18 cellular contexts compared by ENCODE assay signal in genomic region chr3:10768995-10769394, GRCh38. TPM values are rescaled to one million over a fixed set of nuclear protein-coding genes. Genes with fewer than 3 reads are reported as not detected.
DNase-seq lines count a peak whose midpoint lies in the region; ATAC-seq and TF ChIP-seq lines count a peak whose summit lies in the region.
"Had no signal": no experiment of that assay in that cellular context is flagged by ENCODE, and none has a peak within 500 bp of the region (broad histone marks: within the 10 kb centered on the region; RNA-seq: fewer than 3 reads in every experiment).

No MANE protein-coding gene starts in this region.

- H3K4me1 Mint-ChIP-seq in H9 (peaks cover under 1 to 4% of the 10 kb centered on the region in 2 experiments; a peak in 3 of 4 replicates), osteocyte (ENCODE audit: unreplicated experiment) (no peaks in the 10 kb centered on the region)
- H3K4me1 Mint-ChIP-seq in CD8-positive, alpha-beta memory T cell = no peaks in the 10 kb centered on the region
- H3K4me1 Mint-ChIP-seq: IgD-negative memory B cell had no signal

- H3K27ac Mint-ChIP-seq in H9 = no peak overlapping the region
- H3K27ac Mint-ChIP-seq in osteocyte (ENCODE audit: unreplicated experiment) = no peak overlapping the region
- no peak overlapping the region for H3K27ac Mint-ChIP-seq in CD8-positive, alpha-beta memory T cell
- H3K27ac Mint-ChIP-seq: CD4-positive, alpha-beta T cell; GM23338; HFFc6; IgD-negative memory B cell had no signal

- H2BK120ac ChIP-seq in H9 (ENCODE audit: low read depth, low read length, poor library complexity, severe bottlenecking) = no peak overlapping the region

- POLR2A ChIA-PET in CD8-positive, alpha-beta memory T cell (lab: Charles Lee) = no interaction called here

- no peaks in the 10 kb centered on the region for H3K79me2 ChIP-seq in H9 (ENCODE audit: insufficient read depth, low read length)

- no peak overlapping the region for H3K56ac ChIP-seq in H9 (ENCODE audit: insufficient read length, low read depth, low read length)

- DNase-seq in H9 (peak; percentile 12), ecto neural progenitor cell (ENCODE audit: low spot score) (peak; percentile 15), osteocyte (ENCODE audit: extremely low spot score, unreplicated experiment) (peak; percentile 54)
- DNase-seq in CD8-positive, alpha-beta memory T cell = no peak
- no peak for DNase-seq in activated CD4-positive, CD25-positive, alpha-beta regulatory T cell treated with anti-CD3 and anti-CD28 coated beads, Interleukin-2, amount 50 U/mL, for 72 hours
- DNase-seq: ACHN; BE2C; Calu3; CD4-positive, alpha-beta T cell; DMS79 treated with DMSO at 0.1 percent for 48 hours; GF-D8; HFFc6 had no signal

- H3K14ac ChIP-seq in H9 (ENCODE audit: insufficient read depth, low read length) = no peak overlapping the region

- no peak for TF ChIP-seq CTCF in H9 (conservative IDR thresholded peaks at IDR 0.05)
- TF ChIP-seq CTCF in osteocyte (IDR thresholded peaks at IDR 0.05) = no peak

- H3K36me3 ChIP-seq in CD8-positive, alpha-beta memory T cell (ENCODE audit: insufficient read depth, low read length) = no peaks in the 10 kb centered on the region
- H3K36me3 ChIP-seq: BE2C had no signal

- H3K27me3 Mint-ChIP-seq in H9 (ENCODE audit: low read depth) (peaks cover 27% of the 10 kb centered on the region), osteocyte (ENCODE audit: unreplicated experiment) (peaks cover 25% of the 10 kb centered on the region)
- H3K27me3 Mint-ChIP-seq in CD8-positive, alpha-beta memory T cell = peaks cover 10 to 51% of the 10 kb centered on the region in 2 donors

- H3T11ph ChIP-seq in H9 (ENCODE audit: low read length) = no peak overlapping the region

- H3K4me1 ChIP-seq in H9 (ENCODE audit: insufficient read depth, low read length) = no peaks in the 10 kb centered on the region
- H3K4me1 ChIP-seq in CD8-positive, alpha-beta memory T cell (ENCODE audit: insufficient read depth, low read length) = no peaks in the 10 kb centered on the region
- H3K4me1 ChIP-seq: BE2C had no signal

- no peak overlapping the region for H3K9ac ChIP-seq in H9 (ENCODE audit: extremely low read depth, insufficient read length, low read length)

- H3K9me3 ChIP-seq in H9 (ENCODE audit: control insufficient read depth, low read depth, low read length) = no peaks in the 10 kb centered on the region
- H3K9me3 ChIP-seq in CD8-positive, alpha-beta memory T cell (ENCODE audit: low read length) = no peaks in the 10 kb centered on the region
- H3K9me3 ChIP-seq: BE2C had no signal

- no peak overlapping the region for H3K4ac ChIP-seq in H9 (ENCODE audit: low read depth, low read length)

- H2BK20ac ChIP-seq in H9 (ENCODE audit: low read depth, low read length, poor library complexity, severe bottlenecking) = no peak overlapping the region

- H3K23me2 ChIP-seq in H9 (ENCODE audit: insufficient read length, low read depth, low read length, poor library complexity, severe bottlenecking) = no peaks in the 10 kb centered on the region

- no peaks in the 10 kb centered on the region for H3K79me1 ChIP-seq in H9 (ENCODE audit: insufficient read depth, low read depth, low read length, poor library complexity, severe bottlenecking)

- no peak overlapping the region for H4K91ac ChIP-seq in H9 (ENCODE audit: insufficient read length, low read depth, low read length)

- no peak overlapping the region for H3K23ac ChIP-seq in H9 (ENCODE audit: insufficient read length, low read depth, low read length)

- H3K18ac ChIP-seq in H9 (ENCODE audit: insufficient read length, low read depth, low read length) = no peak overlapping the region

- no peak overlapping the region for H2AK5ac ChIP-seq in H9 (ENCODE audit: insufficient read length, low read length)

- H3K36me3 Mint-ChIP-seq in H9 (ENCODE audit: insufficient read depth in 1 of 3, low read depth in 3 of 3) (no peaks in the 10 kb centered on the region), osteocyte (ENCODE audit: unreplicated experiment) (no peaks in the 10 kb centered on the region)
- H3K36me3 Mint-ChIP-seq in CD8-positive, alpha-beta memory T cell = no peaks in the 10 kb centered on the region
- H3K36me3 Mint-ChIP-seq: IgD-negative memory B cell had no signal

- H2BK12ac ChIP-seq in H9 (ENCODE audit: insufficient read length, low read depth, low read length) = no peak overlapping the region

- no peaks in the 10 kb centered on the region; the same call in 1 of the 2 replicates for H3K27me3 ChIP-seq in H9 (ENCODE audit: insufficient read depth, low read length)
- H3K27me3 ChIP-seq in CD8-positive, alpha-beta memory T cell (ENCODE audit: insufficient read depth, low read length, poor library complexity, severe bottlenecking) = no peaks in the 10 kb centered on the region
- H3K27me3 ChIP-seq: BE2C had no signal

- no peak for ATAC-seq in HG03280 (IDR thresholded peaks at IDR 0.05; ENCODE audit: unreplicated experiment)
- ATAC-seq: GM23338, HCT116, HepG2 had no signal

- H3K27ac ChIP-seq in H9 (ENCODE audit: insufficient read length, low read depth, low read length) = no peak overlapping the region
- no peak overlapping the region for H3K27ac ChIP-seq in CD8-positive, alpha-beta memory T cell (ENCODE audit: low read depth, low read length)
- H3K27ac ChIP-seq: C4-2B had no signal

- no peak overlapping the region for H3K4me2 ChIP-seq in H9 (ENCODE audit: insufficient read depth, insufficient read length, low read length)
- H3K4me2 ChIP-seq: GM23338 had no signal

- no peak overlapping the region for H4K5ac ChIP-seq in H9 (ENCODE audit: insufficient read length, low read depth, low read length)

- H3K9me3 Mint-ChIP-seq in H9 (no peaks in the 10 kb centered on the region), osteocyte (ENCODE audit: unreplicated experiment) (no peaks in the 10 kb centered on the region)
- H3K9me3 Mint-ChIP-seq in CD8-positive, alpha-beta memory T cell = peaks cover 0 to 4% (median 0%) of the 10 kb centered on the region in 5 donors
- H3K9me3 Mint-ChIP-seq: CD4-positive, alpha-beta T cell; GM23338; HFFc6 had no signal

- H4K20me1 ChIP-seq in H9 (ENCODE audit: control insufficient read depth, insufficient read depth, insufficient read length) = no peaks in the 10 kb centered on the region

- H3K4me3 Mint-ChIP-seq in H9 = no peak overlapping the region
- no peak overlapping the region for H3K4me3 Mint-ChIP-seq in osteocyte (ENCODE audit: unreplicated experiment)
- H3K4me3 Mint-ChIP-seq in CD8-positive, alpha-beta memory T cell = no peak overlapping the region
- H3K4me3 Mint-ChIP-seq: CD4-positive, alpha-beta T cell; GM23338; HFFc6; IgD-negative memory B cell had no signal

- H3K4me3 ChIP-seq in CD8-positive, alpha-beta memory T cell (ENCODE audit: low read length) = no peak overlapping the region
- H3K4me3 ChIP-seq: GM23338 had no signal

- H4K8ac ChIP-seq in H9 (replicated peaks; ENCODE audit: insufficient read length, low read depth, low read length) = no peak overlapping the region

- H2AFZ ChIP-seq in H9 (ENCODE audit: low read length) = no peak overlapping the region
- H2AFZ ChIP-seq: GM23338 had no signal

- no peak overlapping the region for H2BK15ac ChIP-seq in H9 (ENCODE audit: low read depth, low read length)

- CTCF ChIA-PET in CD8-positive, alpha-beta memory T cell (lab: Charles Lee) = interaction anchor here (1.5 kb wide), 1 partner anchor 13 kb away, joined by 5 read pairs; no protein-coding TSS in a partner anchor

- no peak overlapping the region for H2BK5ac ChIP-seq in H9 (ENCODE audit: insufficient read length, low read length)

- no CpG with 5 or more reads among the region's 7 CpGs for WGBS in H9 (ENCODE audit: extremely low coverage, insufficient read length, low lambda C conversion rate)

RNA-seq across cellular contexts. Expression of gene SLC6A11, which starts 47.0 kb away (rescaled TPM):
- 1.5 and 1.9 TPM in 2 replicates for total RNA-seq in H9 (2021)
- total RNA-seq in osteocyte = not detected in 2 replicates
- not detected for total RNA-seq in CD8-positive, alpha-beta memory T cell
- not detected for polyA plus RNA-seq in CD8-positive, alpha-beta memory T cell
- total RNA-seq: Calu3; CD4-positive, alpha-beta T cell had no signal
- polyA plus RNA-seq: IgD-negative memory B cell had no signal

Comparison
In these comparisons a context has a peak if more than half of its experiments do, and no peak if none do; other contexts are left out.
1. DNase-seq: peak in H9 (single experiment), ecto neural progenitor cell (single experiment) and osteocyte (single experiment); none in CD8-positive, alpha-beta memory T cell (0 of 5) and activated CD4-positive, CD25-positive, alpha-beta regulatory T cell treated with anti-CD3 and anti-CD28 coated beads, Interleukin-2, amount 50 U/mL, for 72 hours (single experiment).